In genomic region chr14:35854696-35855270, GRCh38 we compare ENCODE assay signal across 28 cellular contexts.
"Had no signal": no experiment of that assay in that cellular context is flagged by ENCODE, and none has a peak within 500 bp of the region (broad histone marks: within the 10 kb centered on the region; RNA-seq: fewer than 3 reads in every experiment).

No MANE protein-coding gene starts in this region.

- ATAC-seq: activated CD8-positive, alpha-beta T cell treated with anti-CD3 and anti-CD28 coated beads for 36 hours; body of pancreas; heart left ventricle; left lobe of liver; lower lobe of right lung; natural killer cell treated with Interleukin-12 subunit alpha and Interleukin-12 subunit beta and Interleukin-15 and Interleukin-18, amount 100 ng/mL, for 72 hours; right cardiac atrium had no signal

- H3K4me1 Mint-ChIP-seq: activated naive CD8-positive, alpha-beta T cell treated with anti-CD3 and anti-CD28 coated beads for 36 hours had no signal

- H3K4me3 ChIP-seq: adrenal gland, body of pancreas, colonic mucosa, dorsolateral prefrontal cortex, heart left ventricle, lower lobe of right lung, testis, uterus had no signal

- H3K9me3 ChIP-seq: body of pancreas, colonic mucosa, lower lobe of right lung, testis, uterus had no signal

- H3K27me3 ChIP-seq: adrenal gland, body of pancreas, colonic mucosa, dorsolateral prefrontal cortex, heart left ventricle, testis, uterus had no signal

- H3K27ac ChIP-seq: body of pancreas, colonic mucosa, dorsolateral prefrontal cortex, heart left ventricle, lower lobe of right lung, testis, uterus had no signal

- H3K4me3 Mint-ChIP-seq: activated B cell treated with CpG ODN at 0.5 μM for 24 hours; activated CD8-positive, alpha-beta T cell treated with anti-CD3 and anti-CD28 coated beads for 36 hours; activated naive CD4-positive, alpha-beta T cell treated with anti-CD3 and anti-CD28 coated beads for 36 hours; activated naive CD8-positive, alpha-beta T cell treated with anti-CD3 and anti-CD28 coated beads for 36 hours; immature natural killer cell; natural killer cell treated with Interleukin-12 subunit alpha and Interleukin-12 subunit beta and Interleukin-15 and Interleukin-18, amount 100 ng/mL, for 72 hours; T-helper 1 cell treated with Interleukin-12 subunit alpha and Interleukin-12 subunit beta and Interleukin-4 antibody, amounts not matched to agents 30 μg/mL and 1 μg/mL, for 36 hours; type B pancreatic cell had no signal

- H3K27ac Mint-ChIP-seq: activated B cell treated with CpG ODN at 0.5 μM for 24 hours; activated CD8-positive, alpha-beta T cell treated with anti-CD3 and anti-CD28 coated beads for 36 hours; activated naive CD4-positive, alpha-beta T cell treated with anti-CD3 and anti-CD28 coated beads for 36 hours; activated naive CD8-positive, alpha-beta T cell treated with anti-CD3 and anti-CD28 coated beads for 36 hours; immature natural killer cell; natural killer cell treated with Interleukin-12 subunit alpha and Interleukin-12 subunit beta and Interleukin-15 and Interleukin-18, amount 100 ng/mL, for 72 hours; T-helper 1 cell treated with Interleukin-12 subunit alpha and Interleukin-12 subunit beta and Interleukin-4 antibody, amounts not matched to agents 30 μg/mL and 1 μg/mL, for 36 hours; type B pancreatic cell had no signal

- DNase-seq: activated B cell treated with CpG ODN at 0.5 μM for 24 hours; activated CD4-positive, alpha-beta T cell treated with anti-CD3 and anti-CD28 coated beads, Interleukin-2, amount 50 U/mL, for 1 hour; activated CD8-positive, alpha-beta T cell treated with anti-CD3 and anti-CD28 coated beads for 36 hours; activated effector memory CD4-positive, alpha-beta T cell treated with Interleukin-2 at 50 U/mL for 16 hours; activated naive CD4-positive, alpha-beta T cell treated with anti-CD3 and anti-CD28 coated beads for 36 hours; activated naive CD8-positive, alpha-beta T cell treated with anti-CD3 and anti-CD28 coated beads for 36 hours; activated T-cell treated with anti-CD3 and anti-CD28 coated beads, Interleukin-2, amount 50 U/mL, for 48 hours; adrenal gland; aorta; body of pancreas; colonic mucosa; dorsolateral prefrontal cortex; effector memory CD4-positive, alpha-beta T cell; erythroblast; heart left ventricle; hypothalamus; immature natural killer cell; kidney; lower lobe of right lung; mesendoderm; right cardiac atrium; stimulated activated naive CD4-positive, alpha-beta T cell treated with Interleukin-2 at 50 U/mL for 16 hours; testis; uterus had no signal

- H3K27me3 Mint-ChIP-seq: activated B cell treated with CpG ODN at 0.5 μM for 24 hours; activated CD8-positive, alpha-beta T cell treated with anti-CD3 and anti-CD28 coated beads for 36 hours; activated naive CD8-positive, alpha-beta T cell treated with anti-CD3 and anti-CD28 coated beads for 36 hours; natural killer cell treated with Interleukin-12 subunit alpha and Interleukin-12 subunit beta and Interleukin-15 and Interleukin-18, amount 100 ng/mL, for 72 hours; type B pancreatic cell had no signal

- H3K4me1 ChIP-seq: body of pancreas, colonic mucosa, lower lobe of right lung, testis, uterus had no signal

- H3K9me3 Mint-ChIP-seq: immature natural killer cell; natural killer cell treated with Interleukin-12 subunit alpha and Interleukin-12 subunit beta and Interleukin-15 and Interleukin-18, amount 100 ng/mL, for 72 hours had no signal

- H3K36me3 ChIP-seq: adrenal gland, colonic mucosa, uterus had no signal
